23 cellular contexts compared by ENCODE assay signal in the genomic region with DNA sequence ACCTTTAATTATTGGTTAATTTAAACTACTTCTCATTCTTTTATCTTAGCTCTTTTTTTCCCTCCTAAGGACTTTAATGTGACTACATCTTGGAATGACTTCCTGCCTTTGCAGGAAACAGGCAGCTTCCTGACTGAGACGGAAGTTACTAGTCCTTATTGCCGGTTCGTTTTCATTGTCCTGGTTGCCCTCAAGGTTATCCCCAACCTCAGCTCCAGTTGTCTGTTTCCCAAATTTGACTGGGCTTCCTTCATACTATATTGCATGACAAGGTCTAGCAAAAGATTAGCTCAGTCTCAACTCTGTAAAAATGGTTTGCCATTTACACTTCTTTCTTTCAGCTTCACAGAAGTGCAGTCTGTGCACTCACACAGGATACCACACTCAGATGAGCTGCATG.
"Had no signal": no experiment of that assay in that cellular context is flagged by ENCODE, and none has a peak within 500 bp of the region (broad histone marks: within the 10 kb centered on the region; RNA-seq: fewer than 3 reads in every experiment).

No MANE protein-coding gene starts in this region.

- H3K27ac ChIP-seq: right atrium auricular region, stomach, thyroid gland, upper lobe of left lung, vagina had no signal

- FAIRE-seq: bronchial epithelial cell, frontal cortex had no signal

- H3K4me2 ChIP-seq: smooth muscle cell had no signal

- ATAC-seq: activated CD4-positive, alpha-beta T cell treated with anti-CD3 and anti-CD28 coated beads for 36 hours; activated CD8-positive, alpha-beta memory T cell treated with anti-CD3 and anti-CD28 coated beads, Interleukin-2, amount 10 ng/mL, durations not matched to agents 7 days and 5 days; activated CD8-positive, alpha-beta T cell treated with anti-CD3 and anti-CD28 coated beads, Interleukin-2, amount 10 ng/mL, durations not matched to agents 7 days and 5 days; activated naive CD4-positive, alpha-beta T cell treated with anti-CD3 and anti-CD28 coated beads, Interleukin-2, amount 50 U/mL, for 72 hours; left ventricle myocardium superior; stimulated activated naive B cell treated with anti-CD40 and anti-IgM and Interleukin-4, amounts not matched to agents 10 μg/mL and 1 μg/mL and 100 μg/mL, for 72 hours had no signal

- H3K27me3 ChIP-seq: right atrium auricular region, stomach, thyroid gland, upper lobe of left lung, vagina had no signal

- H3K36me3 ChIP-seq: right atrium auricular region, stomach, thyroid gland, upper lobe of left lung, vagina had no signal

- H3K9me3 ChIP-seq: right atrium auricular region, stomach, thyroid gland, upper lobe of left lung, vagina had no signal

- DNase-seq: activated CD4-positive, alpha-beta T cell treated with anti-CD3 and anti-CD28 coated beads for 36 hours; activated CD4-positive, CD25-positive, alpha-beta regulatory T cell; activated CD8-positive, alpha-beta memory T cell treated with anti-CD3 and anti-CD28 coated beads, Interleukin-2, amount 10 ng/mL, durations not matched to agents 7 days and 5 days; activated CD8-positive, alpha-beta T cell treated with anti-CD3 and anti-CD28 coated beads, Interleukin-2, amount 10 ng/mL, durations not matched to agents 7 days and 5 days; activated naive CD4-positive, alpha-beta T cell; activated T-cell treated with anti-CD3 and anti-CD28 coated beads, Interleukin-2, amount 50 U/mL, for 48 hours; effector CD4-positive, alpha-beta T cell; glutamatergic neuron; left ventricle myocardium superior; mammary epithelial cell; naive B cell; occipital lobe; stimulated activated CD4-positive, alpha-beta T cell treated with anti-CD3 and anti-CD28 coated beads, Interleukin-2, amount 100 ng/mL, for 24 hours; stimulated activated naive B cell treated with anti-CD40 and anti-IgM and Interleukin-4, amounts not matched to agents 10 μg/mL and 1 μg/mL and 100 μg/mL, for 72 hours; stomach; thyroid gland; upper lobe of left lung had no signal

- H3K4me1 ChIP-seq: right atrium auricular region, stomach, thyroid gland, upper lobe of left lung, vagina had no signal

- H3K4me3 ChIP-seq: right atrium auricular region, smooth muscle cell, stomach, thyroid gland, upper lobe of left lung, vagina had no signal
